ENCODE assay signal across 1 cellular context in the genomic region with DNA sequence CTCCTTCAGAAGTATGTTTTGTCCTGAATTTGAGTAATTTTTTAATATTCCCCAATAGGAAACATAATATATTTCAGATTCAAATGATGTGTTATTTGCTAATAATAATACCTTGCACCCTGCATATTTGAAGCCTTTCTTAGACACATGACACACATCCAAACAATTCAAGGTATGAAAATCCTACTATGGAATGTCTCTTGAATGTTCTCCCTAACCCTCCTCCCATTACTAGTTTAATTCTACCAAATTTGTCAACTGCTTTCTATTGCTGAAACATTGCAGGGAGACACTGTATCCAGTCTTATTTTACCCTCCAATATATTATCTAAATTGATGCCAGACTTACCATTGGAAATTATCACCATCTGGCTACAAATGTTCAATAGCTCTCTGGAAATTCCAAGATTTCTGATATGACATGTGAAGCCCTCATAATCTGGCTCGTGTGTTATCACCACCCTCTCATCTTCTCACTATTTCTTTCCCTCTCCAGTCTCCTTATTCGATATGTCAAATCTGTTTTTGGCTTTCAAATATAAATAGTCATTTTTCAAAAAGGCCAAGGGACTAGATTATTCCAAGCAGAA.
TF ChIP-seq lines count a peak whose summit lies in the region.

No MANE protein-coding gene starts in this region.

TF ChIP-seq in GM23338, 12 proteins besides CTCF, POLR2A, EP300 and RAD21 (continued from another document):
- TF ChIP-seq, protein P1, sequence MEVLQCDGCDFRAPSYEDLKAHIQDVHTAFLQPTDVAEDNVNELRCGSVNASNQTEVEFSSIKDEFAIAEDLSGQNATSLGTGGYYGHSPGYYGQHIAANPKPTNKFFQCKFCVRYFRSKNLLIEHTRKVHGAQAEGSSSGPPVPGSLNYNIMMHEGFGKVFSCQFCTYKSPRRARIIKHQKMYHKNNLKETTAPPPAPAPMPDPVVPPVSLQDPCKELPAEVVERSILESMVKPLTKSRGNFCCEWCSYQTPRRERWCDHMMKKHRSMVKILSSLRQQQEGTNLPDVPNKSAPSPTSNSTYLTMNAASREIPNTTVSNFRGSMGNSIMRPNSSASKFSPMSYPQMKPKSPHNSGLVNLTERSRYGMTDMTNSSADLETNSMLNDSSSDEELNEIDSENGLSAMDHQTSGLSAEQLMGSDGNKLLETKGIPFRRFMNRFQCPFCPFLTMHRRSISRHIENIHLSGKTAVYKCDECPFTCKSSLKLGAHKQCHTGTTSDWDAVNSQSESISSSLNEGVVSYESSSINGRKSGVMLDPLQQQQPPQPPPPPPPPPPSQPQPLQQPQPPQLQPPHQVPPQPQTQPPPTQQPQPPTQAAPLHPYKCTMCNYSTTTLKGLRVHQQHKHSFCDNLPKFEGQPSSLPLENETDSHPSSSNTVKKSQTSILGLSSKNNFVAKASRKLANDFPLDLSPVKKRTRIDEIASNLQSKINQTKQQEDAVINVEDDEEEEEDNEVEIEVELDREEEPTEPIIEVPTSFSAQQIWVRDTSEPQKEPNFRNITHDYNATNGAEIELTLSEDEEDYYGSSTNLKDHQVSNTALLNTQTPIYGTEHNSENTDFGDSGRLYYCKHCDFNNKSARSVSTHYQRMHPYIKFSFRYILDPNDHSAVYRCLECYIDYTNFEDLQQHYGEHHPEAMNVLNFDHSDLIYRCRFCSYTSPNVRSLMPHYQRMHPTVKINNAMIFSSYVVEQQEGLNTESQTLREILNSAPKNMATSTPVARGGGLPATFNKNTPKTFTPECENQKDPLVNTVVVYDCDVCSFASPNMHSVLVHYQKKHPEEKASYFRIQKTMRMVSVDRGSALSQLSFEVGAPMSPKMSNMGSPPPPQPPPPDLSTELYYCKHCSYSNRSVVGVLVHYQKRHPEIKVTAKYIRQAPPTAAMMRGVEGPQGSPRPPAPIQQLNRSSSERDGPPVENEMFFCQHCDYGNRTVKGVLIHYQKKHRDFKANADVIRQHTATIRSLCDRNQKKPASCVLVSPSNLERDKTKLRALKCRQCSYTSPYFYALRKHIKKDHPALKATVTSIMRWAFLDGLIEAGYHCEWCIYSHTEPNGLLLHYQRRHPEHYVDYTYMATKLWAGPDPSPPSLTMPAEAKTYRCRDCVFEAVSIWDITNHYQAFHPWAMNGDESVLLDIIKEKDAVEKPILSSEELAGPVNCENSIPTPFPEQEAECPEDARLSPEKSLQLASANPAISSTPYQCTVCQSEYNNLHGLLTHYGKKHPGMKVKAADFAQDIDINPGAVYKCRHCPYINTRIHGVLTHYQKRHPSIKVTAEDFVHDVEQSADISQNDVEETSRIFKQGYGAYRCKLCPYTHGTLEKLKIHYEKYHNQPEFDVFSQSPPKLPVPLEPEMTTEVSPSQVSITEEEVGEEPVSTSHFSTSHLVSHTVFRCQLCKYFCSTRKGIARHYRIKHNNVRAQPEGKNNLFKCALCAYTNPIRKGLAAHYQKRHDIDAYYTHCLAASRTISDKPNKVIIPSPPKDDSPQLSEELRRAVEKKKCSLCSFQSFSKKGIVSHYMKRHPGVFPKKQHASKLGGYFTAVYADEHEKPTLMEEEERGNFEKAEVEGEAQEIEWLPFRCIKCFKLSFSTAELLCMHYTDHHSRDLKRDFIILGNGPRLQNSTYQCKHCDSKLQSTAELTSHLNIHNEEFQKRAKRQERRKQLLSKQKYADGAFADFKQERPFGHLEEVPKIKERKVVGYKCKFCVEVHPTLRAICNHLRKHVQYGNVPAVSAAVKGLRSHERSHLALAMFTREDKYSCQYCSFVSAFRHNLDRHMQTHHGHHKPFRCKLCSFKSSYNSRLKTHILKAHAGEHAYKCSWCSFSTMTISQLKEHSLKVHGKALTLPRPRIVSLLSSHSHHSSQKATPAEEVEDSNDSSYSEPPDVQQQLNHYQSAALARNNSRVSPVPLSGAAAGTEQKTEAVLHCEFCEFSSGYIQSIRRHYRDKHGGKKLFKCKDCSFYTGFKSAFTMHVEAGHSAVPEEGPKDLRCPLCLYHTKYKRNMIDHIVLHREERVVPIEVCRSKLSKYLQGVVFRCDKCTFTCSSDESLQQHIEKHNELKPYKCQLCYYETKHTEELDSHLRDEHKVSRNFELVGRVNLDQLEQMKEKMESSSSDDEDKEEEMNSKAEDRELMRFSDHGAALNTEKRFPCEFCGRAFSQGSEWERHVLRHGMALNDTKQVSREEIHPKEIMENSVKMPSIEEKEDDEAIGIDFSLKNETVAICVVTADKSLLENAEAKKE (CRISPR knock-in tag; IDR thresholded peaks at IDR 0.05) = no peak
- TF ChIP-seq, protein P2, sequence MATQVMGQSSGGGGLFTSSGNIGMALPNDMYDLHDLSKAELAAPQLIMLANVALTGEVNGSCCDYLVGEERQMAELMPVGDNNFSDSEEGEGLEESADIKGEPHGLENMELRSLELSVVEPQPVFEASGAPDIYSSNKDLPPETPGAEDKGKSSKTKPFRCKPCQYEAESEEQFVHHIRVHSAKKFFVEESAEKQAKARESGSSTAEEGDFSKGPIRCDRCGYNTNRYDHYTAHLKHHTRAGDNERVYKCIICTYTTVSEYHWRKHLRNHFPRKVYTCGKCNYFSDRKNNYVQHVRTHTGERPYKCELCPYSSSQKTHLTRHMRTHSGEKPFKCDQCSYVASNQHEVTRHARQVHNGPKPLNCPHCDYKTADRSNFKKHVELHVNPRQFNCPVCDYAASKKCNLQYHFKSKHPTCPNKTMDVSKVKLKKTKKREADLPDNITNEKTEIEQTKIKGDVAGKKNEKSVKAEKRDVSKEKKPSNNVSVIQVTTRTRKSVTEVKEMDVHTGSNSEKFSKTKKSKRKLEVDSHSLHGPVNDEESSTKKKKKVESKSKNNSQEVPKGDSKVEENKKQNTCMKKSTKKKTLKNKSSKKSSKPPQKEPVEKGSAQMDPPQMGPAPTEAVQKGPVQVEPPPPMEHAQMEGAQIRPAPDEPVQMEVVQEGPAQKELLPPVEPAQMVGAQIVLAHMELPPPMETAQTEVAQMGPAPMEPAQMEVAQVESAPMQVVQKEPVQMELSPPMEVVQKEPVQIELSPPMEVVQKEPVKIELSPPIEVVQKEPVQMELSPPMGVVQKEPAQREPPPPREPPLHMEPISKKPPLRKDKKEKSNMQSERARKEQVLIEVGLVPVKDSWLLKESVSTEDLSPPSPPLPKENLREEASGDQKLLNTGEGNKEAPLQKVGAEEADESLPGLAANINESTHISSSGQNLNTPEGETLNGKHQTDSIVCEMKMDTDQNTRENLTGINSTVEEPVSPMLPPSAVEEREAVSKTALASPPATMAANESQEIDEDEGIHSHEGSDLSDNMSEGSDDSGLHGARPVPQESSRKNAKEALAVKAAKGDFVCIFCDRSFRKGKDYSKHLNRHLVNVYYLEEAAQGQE (IDR thresholded peaks at IDR 0.05; ENCODE audit: unreplicated experiment) = no peak
- TF ChIP-seq POLR2AphosphoS5 (IDR thresholded peaks at IDR 0.05; ENCODE audit: low read depth) = no peak
